In the genomic region with DNA sequence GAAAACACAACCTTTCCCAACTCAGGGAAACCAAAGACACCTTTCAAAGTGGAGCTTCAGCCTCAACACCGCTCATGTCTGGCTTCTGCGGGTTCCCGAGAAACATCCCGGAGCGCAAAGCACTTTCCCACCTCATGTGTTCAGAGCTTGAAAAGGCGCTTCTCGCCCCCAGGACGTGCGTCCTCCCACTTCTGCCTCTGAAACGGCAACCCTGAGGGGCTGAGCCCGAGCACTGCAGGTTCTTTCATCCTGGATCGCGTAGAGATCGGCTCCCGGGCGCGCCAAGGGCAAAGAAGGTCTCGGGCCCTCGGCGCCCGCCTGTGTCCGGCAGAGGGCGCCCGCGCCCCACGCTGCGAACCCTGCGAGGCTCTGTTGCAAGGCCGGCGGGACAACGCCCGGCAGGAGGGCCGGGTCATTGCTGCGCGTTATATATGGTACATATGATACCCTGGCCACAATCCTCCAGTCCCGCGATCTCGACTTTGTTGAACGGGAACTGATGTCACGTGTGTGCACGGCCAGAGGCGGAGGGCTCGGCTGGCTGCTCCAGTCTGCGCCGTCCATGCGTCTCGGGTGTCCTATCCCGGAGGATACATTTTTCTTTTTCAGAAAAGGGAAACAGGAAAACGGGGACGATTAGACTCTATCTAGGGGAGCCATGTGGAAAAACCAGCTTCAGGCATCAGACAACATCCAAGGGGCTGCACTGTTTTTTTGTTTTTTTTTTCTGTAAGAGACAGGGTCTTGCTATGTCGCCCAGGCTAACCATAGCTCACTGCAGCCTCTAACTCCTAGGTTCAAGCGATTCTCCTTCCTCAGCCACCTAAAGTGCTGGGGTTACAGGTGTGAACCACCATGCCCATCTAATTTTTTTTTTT, we compare ENCODE assay signal across 8 cellular contexts. TPM values are rescaled to one million over a fixed set of nuclear protein-coding genes. Genes with fewer than 3 reads are reported as not detected.
DNase-seq lines count a peak whose midpoint lies in the region; ATAC-seq and TF ChIP-seq lines count a peak whose summit lies in the region.

No MANE protein-coding gene starts in this region.

- no TSS peak for BruUV-seq in mammary epithelial cell (replicated peaks; lab: Mats Ljungman, UMichigan)

- H3K4me3 ChIP-seq in GM12875 (ENCODE audit: low read depth, low read length), result no peak overlapping the region
- peak overlapping the region; percentile 16 for H3K4me3 ChIP-seq in WERI-Rb-1 (ENCODE audit: low read depth, low read length)
- peak overlapping the region; percentile 28 to 48 (median 34) for H3K4me3 ChIP-seq in mammary epithelial cell (replicated peaks in 1 of 3; ENCODE audit: insufficient read depth in 1 of 3, low read depth in 2 of 3, low read length in 3 of 3)

- H3K27me3 ChIP-seq in WERI-Rb-1 (ENCODE audit: insufficient read depth, low read depth, severe bottlenecking) (no peaks in the 10 kb centered on the region), mammary epithelial cell (ENCODE audit: insufficient read depth, low read length) (no peaks in the 10 kb centered on the region)

- no peaks in the 10 kb centered on the region for H3K9me3 ChIP-seq in WERI-Rb-1 (ENCODE audit: severe bottlenecking)
- H3K9me3 ChIP-seq in mammary epithelial cell (replicated peaks; ENCODE audit: insufficient read depth, low read length), result no peaks in the 10 kb centered on the region

- TF ChIP-seq CTCF in GM12875 (IDR thresholded peaks at IDR 0.05; ENCODE audit: borderline replicate concordance, insufficient read depth, low read depth, low read length) (peak; percentile 97), WERI-Rb-1 (IDR thresholded peaks at IDR 0.05; ENCODE audit: low read depth, low read length) (peak; percentile 91), mammary epithelial cell (conservative IDR thresholded peaks at IDR 0.05 in 1 of 2, IDR thresholded peaks at IDR 0.05 in 1 of 2; ENCODE audit: extremely low read depth in 1 of 2, insufficient read depth in 1 of 2, low read depth in 1 of 2, low read length in 2 of 2) (peak; percentile 73 to 99)

- H3K4me1 ChIP-seq in mammary epithelial cell (ENCODE audit: insufficient read depth, low read length), result peaks cover 12% of the 10 kb centered on the region

- H4K20me1 ChIP-seq in mammary epithelial cell (ENCODE audit: insufficient read depth, low read length), result no peaks in the 10 kb centered on the region

- CTCF ChIA-PET in mammary epithelial cell (lab: Charles Lee; ENCODE audit: low non-redundant PET), result interaction anchor here (1.2 kb wide), 1 partner anchor 93 kb away, joined by 3 read pairs; no protein-coding TSS in a partner anchor

- dilution Hi-C loops in mammary epithelial cell (cut with HindIII; ENCODE audit: low sequenced_read_pairs), result no loop called here

- ATAC-seq in HG02973 (IDR thresholded peaks at IDR 0.05; ENCODE audit: unreplicated experiment), result peak; percentile 70
- ATAC-seq in GM21526 (IDR thresholded peaks at IDR 0.05; ENCODE audit: low FRiP score, unreplicated experiment), result no peak

- 8% methylated on average over 48 of the region's 52 CpGs for WGBS in mammary epithelial cell (ENCODE audit: low coverage, missing lambda C conversion rate)

- no peak overlapping the region for H3K9ac ChIP-seq in mammary epithelial cell (ENCODE audit: insufficient read depth, low read length)

- in situ Hi-C loops in mammary epithelial cell (cut with MboI; ENCODE audit: low sequenced_read_pairs in 2 of 2), result loop anchor here (5.0 to 25.0 kb wide), 4 partner anchors 88 to 426 kb away; partner anchors contain the start of genes CCP110 (in 1 of the 2) and GDE1 (in 1 of the 2)

- peak overlapping the region; percentile 86 for H2AFZ ChIP-seq in mammary epithelial cell (ENCODE audit: low read depth, low read length)

- intact Hi-C loops in mammary epithelial cell (cut with micrococcal nuclease), result loop anchor here (1.0 to 5.0 kb wide), 5 partner anchors 81 to 801 kb away; partner anchors contain the start of gene SYT17

- H3K79me2 ChIP-seq in mammary epithelial cell (ENCODE audit: insufficient read depth, low read length), result no peaks in the 10 kb centered on the region

- H3K36me3 ChIP-seq in WERI-Rb-1, result no peaks in the 10 kb centered on the region
- no peaks in the 10 kb centered on the region for H3K36me3 ChIP-seq in mammary epithelial cell (ENCODE audit: insufficient read depth, low read length)

- H3K27ac ChIP-seq in WERI-Rb-1 (no peak overlapping the region), mammary epithelial cell (ENCODE audit: insufficient read depth, low read depth, low read length) (no peak overlapping the region)

- H3K4me2 ChIP-seq in mammary epithelial cell (ENCODE audit: insufficient read depth, low read depth, low read length), result peak overlapping the region; percentile 95

- DNase-seq in NCI-H2107 treated with DMSO at 0.1 percent for 48 hours (lab: John Stamatoyannopoulos, UW; ENCODE audit: unreplicated experiment) (peak; percentile 68), WERI-Rb-1 (peak; percentile 85), mammary epithelial cell (peak; percentile 74), inferior parietal cortex (ENCODE audit: extremely low spot score) (peak; percentile 88), smooth muscle cell of the brain vasculature (ENCODE audit: low read depth, low spot score) (peak; percentile 78)

RNA-seq across cellular contexts. Expression of gene COQ7, which starts 19.1 kb away (rescaled TPM):
- total RNA-seq in mammary epithelial cell, result 10 to 100 TPM in 1 of 2 donors, 1 to 10 TPM in 1; 6.7 to 15.7 TPM
- 8.5 TPM for polyA plus RNA-seq in mammary epithelial cell
- 16.2 TPM for polyA minus RNA-seq in mammary epithelial cell

RNA-seq across cellular contexts. Expression of gene ITPRIPL2, which starts 27.2 kb away (rescaled TPM):
- 10 to 100 TPM; 44.0 to 53.3 TPM for total RNA-seq in mammary epithelial cell
- polyA plus RNA-seq in mammary epithelial cell, result 12.9 TPM
- polyA minus RNA-seq in mammary epithelial cell, result 27.9 TPM
